Comparison of ENCODE assay signal across 8 cellular contexts in genomic region chr5:141617128-141617527, GRCh38. TPM values are rescaled to one million over a fixed set of nuclear protein-coding genes. Genes with fewer than 3 reads are reported as not detected.
DNase-seq lines count a peak whose midpoint lies in the region; ATAC-seq, FAIRE-seq and TF ChIP-seq lines count a peak whose summit lies in the region.

No MANE protein-coding gene starts in this region.

- peaks cover 13% of the 10 kb centered on the region for H3K36me3 Mint-ChIP-seq in activated T-cell treated with anti-CD3 and anti-CD28 coated beads, Interleukin-2, amount 50 U/mL, for 4 hours (ENCODE audit: insufficient read depth)
- peaks cover 59% of the 10 kb centered on the region for H3K36me3 Mint-ChIP-seq in activated naive CD8-positive, alpha-beta T cell treated with anti-CD3 and anti-CD28 coated beads, Interleukin-2, amount 50 U/mL, for 24 hours (ENCODE audit: low read depth)

- TF ChIP-seq RAD21 in liver (IDR thresholded peaks at IDR 0.05) = no peak

- peaks cover 2 to 52% (median 43%) of the 10 kb centered on the region in 4 donors for H3K4me1 ChIP-seq in liver (ENCODE audit: control insufficient read depth in 4 of 4, insufficient read depth in 4 of 4, low read length in 3 of 4)
- peaks cover 9 to 43% (median 23%) of the 10 kb centered on the region in 4 donors for H3K4me1 ChIP-seq in transverse colon
- no peaks in the 10 kb centered on the region for H3K4me1 ChIP-seq in testis

- peak overlapping the region; percentile 80 to 88 (median 83) for H3K4me3 ChIP-seq in liver (ENCODE audit: low read depth in 1 of 3, low read length in 3 of 3)
- H3K4me3 ChIP-seq in transverse colon = peak overlapping the region in 3 of 4 donors; percentile 91 to 100 (median 92)
- H3K4me3 ChIP-seq in testis = peak overlapping the region in 1 of 2 donors; percentile 89

- TF ChIP-seq EP300 in transverse colon (IDR thresholded peaks at IDR 0.05; ENCODE audit: low read depth) = no peak

- no peaks in the 10 kb centered on the region for H3K27me3 Mint-ChIP-seq in activated T-cell treated with anti-CD3 and anti-CD28 coated beads, Interleukin-2, amount 50 U/mL, for 4 hours (ENCODE audit: low read depth)
- H3K27me3 Mint-ChIP-seq in activated naive CD8-positive, alpha-beta T cell treated with anti-CD3 and anti-CD28 coated beads, Interleukin-2, amount 50 U/mL, for 24 hours = no peaks in the 10 kb centered on the region

- peak overlapping the region in 1 of 2 donors; percentile 97 for H3K9ac ChIP-seq in liver (ENCODE audit: low read depth in 1 of 2, low read length in 2 of 2)

- H3K9me3 Mint-ChIP-seq in activated T-cell treated with anti-CD3 and anti-CD28 coated beads, Interleukin-2, amount 50 U/mL, for 4 hours = no peaks in the 10 kb centered on the region
- H3K9me3 Mint-ChIP-seq in activated naive CD8-positive, alpha-beta T cell treated with anti-CD3 and anti-CD28 coated beads, Interleukin-2, amount 50 U/mL, for 24 hours = no peaks in the 10 kb centered on the region

- TF ChIP-seq POLR2A in transverse colon (IDR thresholded peaks at IDR 0.05) (no peak), testis (IDR thresholded peaks at IDR 0.05) (no peak)

- intact Hi-C loops in transverse colon (cut with DNase I; ENCODE audit: low total_unique reads) (no loop called here), testis (cut with DNase I; ENCODE audit: low total_unique reads) (no loop called here)

- no peak for DNase-seq in activated T-cell treated with anti-CD3 and anti-CD28 coated beads, Interleukin-2, amount 50 U/mL, for 4 hours
- no peak for DNase-seq in activated T-cell treated with anti-CD3 and anti-CD28 coated beads, Interleukin-2, amount 50 U/mL, for 1 hour
- no peak for DNase-seq in activated naive CD8-positive, alpha-beta T cell treated with anti-CD3 and anti-CD28 coated beads, Interleukin-2, amount 50 U/mL, for 24 hours
- no peak for DNase-seq in transverse colon
- DNase-seq in GM19239 (ENCODE audit: insufficient read length, low spot score) = no peak
- no peak for DNase-seq in NCI-H146 (lab: John Stamatoyannopoulos, UW)
- DNase-seq in testis = no peak

- FAIRE-seq in GM19239 (lab: Jason Lieb, UNC) = no peak

- H3K27ac Mint-ChIP-seq in activated naive CD8-positive, alpha-beta T cell treated with anti-CD3 and anti-CD28 coated beads, Interleukin-2, amount 50 U/mL, for 24 hours = peak overlapping the region; percentile 98

- peaks cover 54% of the 10 kb centered on the region for H3K4me1 Mint-ChIP-seq in activated T-cell treated with anti-CD3 and anti-CD28 coated beads, Interleukin-2, amount 50 U/mL, for 4 hours (ENCODE audit: low read depth)
- H3K4me1 Mint-ChIP-seq in activated naive CD8-positive, alpha-beta T cell treated with anti-CD3 and anti-CD28 coated beads, Interleukin-2, amount 50 U/mL, for 24 hours = peaks cover 72% of the 10 kb centered on the region

- H3K27ac ChIP-seq in liver (ENCODE audit: low read depth in 1 of 2, low read length in 2 of 2) (peak overlapping the region; percentile 85 to 95), transverse colon (peak overlapping the region; percentile 94 to 99 (median 96)), testis (peak overlapping the region in 1 of 2 donors; percentile 86)

- H3K36me3 ChIP-seq in liver (ENCODE audit: control insufficient read depth in 4 of 4, insufficient read depth in 3 of 4, low read depth in 1 of 4, low read length in 3 of 4) = peaks cover 1 to 15% (median 13%) of the 10 kb centered on the region in 4 donors
- H3K36me3 ChIP-seq in transverse colon = peaks cover 0 to 13% (median 2%) of the 10 kb centered on the region in 4 donors
- no peaks in the 10 kb centered on the region for H3K36me3 ChIP-seq in testis (ENCODE audit: low read depth, missing control alignments)

- WGBS in liver = 12% methylated on average over 2 of the region's 2 CpGs
- WGBS in transverse colon (ENCODE audit: low coverage in 1 of 2), 2 donors = 35 to 41% methylated on average over 2 of the region's 2 CpGs
- 27 to 64% methylated on average over 2 of the region's 2 CpGs for WGBS in testis, 2 donors

- ATAC-seq in activated T-cell treated with anti-CD3 and anti-CD28 coated beads, Interleukin-2, amount 50 U/mL, for 4 hours = no peak
- no peak for ATAC-seq in activated naive CD8-positive, alpha-beta T cell treated with anti-CD3 and anti-CD28 coated beads, Interleukin-2, amount 50 U/mL, for 24 hours

- no peaks in the 10 kb centered on the region for H3K9me3 ChIP-seq in liver (ENCODE audit: control insufficient read depth in 4 of 4, low read length in 3 of 4)
- no peaks in the 10 kb centered on the region for H3K9me3 ChIP-seq in transverse colon
- H3K9me3 ChIP-seq in testis = no peaks in the 10 kb centered on the region

- H3K4me3 Mint-ChIP-seq in activated T-cell treated with anti-CD3 and anti-CD28 coated beads, Interleukin-2, amount 50 U/mL, for 4 hours = peak overlapping the region; percentile 99
- peak overlapping the region; percentile 100 for H3K4me3 Mint-ChIP-seq in activated naive CD8-positive, alpha-beta T cell treated with anti-CD3 and anti-CD28 coated beads, Interleukin-2, amount 50 U/mL, for 24 hours

- no peak for TF ChIP-seq CTCF in liver (IDR thresholded peaks at IDR 0.05; ENCODE audit: low read depth, low read length, missing input control)
- no peak for TF ChIP-seq CTCF in transverse colon (IDR thresholded peaks at IDR 0.05)
- no peak for TF ChIP-seq CTCF in testis (IDR thresholded peaks at IDR 0.05)

- H3K27me3 ChIP-seq in liver (ENCODE audit: control insufficient read depth in 4 of 4, insufficient read depth in 4 of 4, low read length in 3 of 4) (no peaks in the 10 kb centered on the region), transverse colon (no peaks in the 10 kb centered on the region), testis (no peaks in the 10 kb centered on the region)

- in situ Hi-C loops in transverse colon (cut with MboI; ENCODE audit: low pct_ligation_motif_present in 1 of 4, low pct_unique_long_range_greater_than_20kb in 1 of 4, low sequenced_read_pairs in 3 of 4) = no loop called here

TF ChIP-seq in liver, 16 proteins besides CTCF, POLR2A, EP300 and RAD21 (continues in another document):
- no peak for TF ChIP-seq YY1 (IDR thresholded peaks at IDR 0.05)
- TF ChIP-seq REST (IDR thresholded peaks at IDR 0.05) = no peak

RNA-seq across cellular contexts. Expression of gene DIAPH1, which starts 1.7 kb away (rescaled TPM):
- 100 to 1,000 TPM; 243 to 289 (median 269) TPM for total RNA-seq in activated T-cell treated with anti-CD3 and anti-CD28 coated beads, Interleukin-2, amount 50 U/mL, for 4 hours
- total RNA-seq in liver (10 to 100 TPM; 51.5 to 73.9 TPM), transverse colon (100 to 1,000 TPM in 1 of 4 donors, 10 to 100 TPM in 3; 55.4 to 150 (median 91.4) TPM), testis (10 to 100 TPM; 53.7 to 58.2 TPM)
- polyA plus RNA-seq in liver (10 to 100 TPM; 67.8 to 74.7 TPM), testis (ENCODE audit: insufficient read depth, low read depth, low replicate concordance) (77.5 TPM)

RNA-seq across cellular contexts. Expression of gene HDAC3, which starts 19.5 kb away (rescaled TPM):
- 10 to 100 TPM; 66.1 to 73.8 (median 71.7) TPM for total RNA-seq in activated T-cell treated with anti-CD3 and anti-CD28 coated beads, Interleukin-2, amount 50 U/mL, for 4 hours
- 10 to 100 TPM; 42.3 to 45.3 TPM for total RNA-seq in liver
- 10 to 100 TPM; 20.1 to 28.0 TPM for polyA plus RNA-seq in liver
- 10 to 100 TPM; 12.7 to 45.1 (median 40.2) TPM for total RNA-seq in transverse colon
- total RNA-seq in testis = 10 to 100 TPM; 63.9 to 76.5 TPM
- polyA plus RNA-seq in testis (ENCODE audit: insufficient read depth, low read depth, low replicate concordance) = 57.3 TPM

RNA-seq across cellular contexts. Expression of gene RELL2, which starts 19.7 kb away (rescaled TPM):
- 10 to 100 TPM; 25.8 to 30.4 (median 29.5) TPM for total RNA-seq in activated T-cell treated with anti-CD3 and anti-CD28 coated beads, Interleukin-2, amount 50 U/mL, for 4 hours
- total RNA-seq in liver = 1 to 10 TPM in 1 of 2 donors, under 1 TPM in 1; 0.47 to 1.3 TPM
- 1 to 10 TPM in 1 of 2 donors, under 1 TPM in 1; 0.61 to 1.2 TPM for polyA plus RNA-seq in liver
- 10 to 100 TPM in 1 of 4 donors, 1 to 10 TPM in 3; 4.4 to 19.1 (median 7.5) TPM for total RNA-seq in transverse colon
- 10 to 100 TPM; 11.3 to 17.0 TPM for total RNA-seq in testis
- polyA plus RNA-seq in testis (ENCODE audit: insufficient read depth, low read depth, low replicate concordance) = 8.6 TPM

RNA-seq across cellular contexts. Expression of gene FCHSD1, which starts 34.1 kb away (rescaled TPM):
- 10 to 100 TPM; 20.5 to 29.7 (median 22.1) TPM for total RNA-seq in activated T-cell treated with anti-CD3 and anti-CD28 coated beads, Interleukin-2, amount 50 U/mL, for 4 hours
- total RNA-seq in liver (1 to 10 TPM; 2.4 to 6.4 TPM), transverse colon (10 to 100 TPM; 26.1 to 69.9 (median 43.1) TPM), testis (10 to 100 TPM; 19.3 to 21.3 TPM)
- polyA plus RNA-seq in liver (1 to 10 TPM; 1.3 to 2.1 TPM), testis (ENCODE audit: insufficient read depth, low read depth, low replicate concordance) (12.9 TPM)
